1 cellular context compared by ENCODE assay signal in genomic region chr13:86810385-86810784, GRCh38.
TF ChIP-seq lines count a peak whose summit lies in the region.

No MANE protein-coding gene starts in this region.

TF ChIP-seq in GM23338, 12 proteins besides CTCF, POLR2A, EP300 and RAD21 (continued from another document):
- TF ChIP-seq CREB1 (CRISPR knock-in tag; IDR thresholded peaks at IDR 0.05; ENCODE audit: low read depth) (no peak), JUNB (IDR thresholded peaks at IDR 0.05; ENCODE audit: unreplicated experiment) (no peak), STAT1 (IDR thresholded peaks at IDR 0.05; ENCODE audit: unreplicated experiment) (no peak), NANOG (IDR thresholded peaks at IDR 0.05; ENCODE audit: borderline replicate concordance) (no peak), EZH2 (IDR thresholded peaks at IDR 0.05; ENCODE audit: low read depth, unreplicated experiment) (no peak)
- TF ChIP-seq, protein P1, sequence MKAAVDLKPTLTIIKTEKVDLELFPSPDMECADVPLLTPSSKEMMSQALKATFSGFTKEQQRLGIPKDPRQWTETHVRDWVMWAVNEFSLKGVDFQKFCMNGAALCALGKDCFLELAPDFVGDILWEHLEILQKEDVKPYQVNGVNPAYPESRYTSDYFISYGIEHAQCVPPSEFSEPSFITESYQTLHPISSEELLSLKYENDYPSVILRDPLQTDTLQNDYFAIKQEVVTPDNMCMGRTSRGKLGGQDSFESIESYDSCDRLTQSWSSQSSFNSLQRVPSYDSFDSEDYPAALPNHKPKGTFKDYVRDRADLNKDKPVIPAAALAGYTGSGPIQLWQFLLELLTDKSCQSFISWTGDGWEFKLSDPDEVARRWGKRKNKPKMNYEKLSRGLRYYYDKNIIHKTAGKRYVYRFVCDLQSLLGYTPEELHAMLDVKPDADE (IDR thresholded peaks at IDR 0.05): no peak
